In genomic region chr16:3112058-3112880, GRCh38 we compare ENCODE assay signal across 1 cellular context.
TF ChIP-seq lines count a peak whose summit lies in the region.

TSS of gene ZNF205 (plus strand) at chr16:3112586. CDS start at chr16:3113431, 845 bp downstream.

TF ChIP-seq in K562, 482 proteins besides CTCF, POLR2A, EP300 and RAD21 (continued from another document):
- TF ChIP-seq, protein P1, sequence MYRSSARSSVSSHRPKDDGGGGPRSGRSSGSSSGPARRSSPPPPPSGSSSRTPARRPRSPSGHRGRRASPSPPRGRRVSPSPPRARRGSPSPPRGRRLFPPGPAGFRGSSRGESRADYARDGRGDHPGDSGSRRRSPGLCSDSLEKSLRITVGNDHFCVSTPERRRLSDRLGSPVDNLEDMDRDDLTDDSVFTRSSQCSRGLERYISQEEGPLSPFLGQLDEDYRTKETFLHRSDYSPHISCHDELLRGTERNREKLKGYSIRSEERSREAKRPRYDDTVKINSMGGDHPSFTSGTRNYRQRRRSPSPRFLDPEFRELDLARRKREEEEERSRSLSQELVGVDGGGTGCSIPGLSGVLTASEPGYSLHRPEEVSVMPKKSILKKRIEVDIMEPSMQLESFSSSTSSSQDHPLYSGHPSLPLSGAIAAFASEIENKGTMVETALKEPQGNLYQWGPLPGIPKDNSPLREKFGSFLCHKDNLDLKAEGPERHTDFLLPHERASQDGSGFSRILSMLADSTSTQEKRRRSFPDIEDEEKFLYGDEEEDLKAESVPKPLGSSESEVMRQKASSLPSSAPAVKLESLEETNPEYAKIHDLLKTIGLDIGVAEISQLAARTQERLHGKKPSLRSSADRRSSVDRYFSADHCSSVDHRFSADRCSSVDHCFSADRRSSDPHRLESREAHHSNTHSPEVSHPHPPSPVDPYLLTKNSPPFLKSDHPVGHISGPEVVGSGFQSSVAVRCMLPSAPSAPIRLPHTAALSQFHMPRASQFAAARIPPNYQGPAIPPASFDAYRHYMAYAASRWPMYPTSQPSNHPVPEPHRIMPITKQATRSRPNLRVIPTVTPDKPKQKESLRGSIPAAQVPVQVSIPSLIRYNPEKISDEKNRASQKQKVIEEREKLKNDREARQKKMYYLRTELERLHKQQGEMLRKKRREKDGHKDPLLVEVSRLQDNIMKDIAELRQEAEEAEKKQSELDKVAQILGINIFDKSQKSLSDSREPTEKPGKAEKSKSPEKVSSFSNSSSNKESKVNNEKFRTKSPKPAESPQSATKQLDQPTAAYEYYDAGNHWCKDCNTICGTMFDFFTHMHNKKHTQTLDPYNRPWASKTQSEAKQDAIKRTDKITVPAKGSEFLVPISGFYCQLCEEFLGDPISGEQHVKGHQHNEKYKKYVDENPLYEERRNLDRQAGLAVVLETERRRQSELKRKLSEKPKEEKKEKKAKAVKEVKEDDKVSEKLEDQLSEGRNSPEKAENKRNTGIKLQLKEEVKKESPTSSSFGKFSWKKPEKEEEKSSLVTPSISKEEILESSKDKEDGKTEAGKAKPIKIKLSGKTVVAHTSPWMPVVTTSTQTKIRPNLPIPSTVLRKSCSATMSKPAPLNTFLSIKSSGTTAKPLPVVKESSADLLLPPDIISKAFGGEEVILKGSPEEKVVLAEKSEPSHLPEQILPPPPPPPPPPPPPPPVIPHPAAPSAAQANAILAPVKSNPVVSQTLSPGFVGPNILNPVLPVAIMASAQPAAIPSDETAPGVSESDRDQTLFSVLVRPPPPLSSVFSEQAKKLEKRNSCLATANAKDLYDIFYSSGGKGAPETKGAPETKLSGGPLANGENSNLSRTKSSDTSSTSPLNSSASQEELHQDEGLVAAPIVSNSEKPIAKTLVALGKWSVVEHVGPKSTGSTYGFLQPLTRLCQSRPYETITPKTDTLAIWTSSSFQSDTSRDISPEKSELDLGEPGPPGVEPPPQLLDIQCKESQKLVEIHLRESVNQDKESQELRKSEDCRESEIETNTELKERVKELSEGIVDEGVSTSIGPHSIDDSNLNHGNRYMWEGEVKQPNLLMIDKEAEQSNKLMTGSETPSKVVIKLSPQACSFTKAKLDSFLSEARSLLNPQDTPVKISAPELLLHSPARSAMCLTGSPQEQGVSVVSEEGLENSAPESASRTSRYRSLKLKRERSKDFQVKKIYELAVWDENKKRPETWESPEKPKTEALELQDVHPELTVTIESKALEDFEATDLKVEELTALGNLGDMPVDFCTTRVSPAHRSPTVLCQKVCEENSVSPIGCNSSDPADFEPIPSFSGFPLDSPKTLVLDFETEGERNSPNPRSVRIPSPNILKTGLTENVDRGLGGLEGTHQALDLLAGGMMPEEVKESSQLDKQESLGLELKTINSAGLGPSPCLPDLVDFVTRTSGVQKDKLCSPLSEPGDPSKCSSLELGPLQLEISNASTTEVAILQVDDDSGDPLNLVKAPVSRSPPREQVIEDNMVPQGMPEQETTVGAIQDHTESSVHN (IDR thresholded peaks at IDR 0.05; ENCODE audit: borderline replicate concordance in 1 of 2, low read depth in 1 of 2): no peak
- TF ChIP-seq ZNF584 (CRISPR knock-in tag; IDR thresholded peaks at IDR 0.05; ENCODE audit: low read depth) (no peak), SMARCE1 (IDR thresholded peaks at IDR 0.05) (0 out of 2 replicates have a peak, but pooled peaks have one; percentile 16), C11orf30 (IDR thresholded peaks at IDR 0.05; ENCODE audit: low read depth) (peak; percentile 91), NR2C2 (CRISPR knock-in tag; IDR thresholded peaks at IDR 0.05) (no peak), NR2C2 (tag; IDR thresholded peaks at IDR 0.05) (peak; percentile 84), SIN3A (IDR thresholded peaks at IDR 0.05; ENCODE audit: borderline replicate concordance in 2 of 2, control insufficient read depth in 1 of 2, low read depth in 2 of 2, low read length in 2 of 2) (0 out of 4 replicates have a peak, but pooled peaks of 1 of the 2 experiments have one; percentile 70), HDAC1 (IDR thresholded peaks at IDR 0.05) (peak in 1 of 2 experiments; percentile 67; a peak in 1 of 4 replicates), ZFX (CRISPR knock-in tag; IDR thresholded peaks at IDR 0.05) (peak; percentile 38), NR1H2 (CRISPR knock-in tag; IDR thresholded peaks at IDR 0.05) (no peak), CXXC5 (CRISPR knock-in tag; IDR thresholded peaks at IDR 0.05) (no peak), PHF8 (IDR thresholded peaks at IDR 0.05; ENCODE audit: borderline replicate concordance, low read length) (peak; percentile 66; the same call in 1 of the 2 replicates), FOXA3 (CRISPR knock-in tag; conservative IDR thresholded peaks at IDR 0.05 in 1 of 2, IDR thresholded peaks at IDR 0.05 in 1 of 2) (no peak)
- TF ChIP-seq, protein P2, sequence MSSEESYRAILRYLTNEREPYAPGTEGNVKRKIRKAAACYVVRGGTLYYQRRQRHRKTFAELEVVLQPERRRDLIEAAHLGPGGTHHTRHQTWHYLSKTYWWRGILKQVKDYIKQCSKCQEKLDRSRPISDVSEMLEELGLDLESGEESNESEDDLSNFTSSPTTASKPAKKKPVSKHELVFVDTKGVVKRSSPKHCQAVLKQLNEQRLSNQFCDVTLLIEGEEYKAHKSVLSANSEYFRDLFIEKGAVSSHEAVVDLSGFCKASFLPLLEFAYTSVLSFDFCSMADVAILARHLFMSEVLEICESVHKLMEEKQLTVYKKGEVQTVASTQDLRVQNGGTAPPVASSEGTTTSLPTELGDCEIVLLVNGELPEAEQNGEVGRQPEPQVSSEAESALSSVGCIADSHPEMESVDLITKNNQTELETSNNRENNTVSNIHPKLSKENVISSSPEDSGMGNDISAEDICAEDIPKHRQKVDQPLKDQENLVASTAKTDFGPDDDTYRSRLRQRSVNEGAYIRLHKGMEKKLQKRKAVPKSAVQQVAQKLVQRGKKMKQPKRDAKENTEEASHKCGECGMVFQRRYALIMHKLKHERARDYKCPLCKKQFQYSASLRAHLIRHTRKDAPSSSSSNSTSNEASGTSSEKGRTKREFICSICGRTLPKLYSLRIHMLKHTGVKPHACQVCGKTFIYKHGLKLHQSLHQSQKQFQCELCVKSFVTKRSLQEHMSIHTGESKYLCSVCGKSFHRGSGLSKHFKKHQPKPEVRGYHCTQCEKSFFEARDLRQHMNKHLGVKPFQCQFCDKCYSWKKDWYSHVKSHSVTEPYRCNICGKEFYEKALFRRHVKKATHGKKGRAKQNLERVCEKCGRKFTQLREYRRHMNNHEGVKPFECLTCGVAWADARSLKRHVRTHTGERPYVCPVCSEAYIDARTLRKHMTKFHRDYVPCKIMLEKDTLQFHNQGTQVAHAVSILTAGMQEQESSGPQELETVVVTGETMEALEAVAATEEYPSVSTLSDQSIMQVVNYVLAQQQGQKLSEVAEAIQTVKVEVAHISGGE (CRISPR knock-in tag; IDR thresholded peaks at IDR 0.05): peak; percentile 93 to 100 (median 98)
- TF ChIP-seq, protein P3, sequence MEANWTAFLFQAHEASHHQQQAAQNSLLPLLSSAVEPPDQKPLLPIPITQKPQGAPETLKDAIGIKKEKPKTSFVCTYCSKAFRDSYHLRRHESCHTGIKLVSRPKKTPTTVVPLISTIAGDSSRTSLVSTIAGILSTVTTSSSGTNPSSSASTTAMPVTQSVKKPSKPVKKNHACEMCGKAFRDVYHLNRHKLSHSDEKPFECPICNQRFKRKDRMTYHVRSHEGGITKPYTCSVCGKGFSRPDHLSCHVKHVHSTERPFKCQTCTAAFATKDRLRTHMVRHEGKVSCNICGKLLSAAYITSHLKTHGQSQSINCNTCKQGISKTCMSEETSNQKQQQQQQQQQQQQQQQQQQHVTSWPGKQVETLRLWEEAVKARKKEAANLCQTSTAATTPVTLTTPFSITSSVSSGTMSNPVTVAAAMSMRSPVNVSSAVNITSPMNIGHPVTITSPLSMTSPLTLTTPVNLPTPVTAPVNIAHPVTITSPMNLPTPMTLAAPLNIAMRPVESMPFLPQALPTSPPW (CRISPR knock-in tag; IDR thresholded peaks at IDR 0.05): peak; percentile 87
- TF ChIP-seq, protein P4, sequence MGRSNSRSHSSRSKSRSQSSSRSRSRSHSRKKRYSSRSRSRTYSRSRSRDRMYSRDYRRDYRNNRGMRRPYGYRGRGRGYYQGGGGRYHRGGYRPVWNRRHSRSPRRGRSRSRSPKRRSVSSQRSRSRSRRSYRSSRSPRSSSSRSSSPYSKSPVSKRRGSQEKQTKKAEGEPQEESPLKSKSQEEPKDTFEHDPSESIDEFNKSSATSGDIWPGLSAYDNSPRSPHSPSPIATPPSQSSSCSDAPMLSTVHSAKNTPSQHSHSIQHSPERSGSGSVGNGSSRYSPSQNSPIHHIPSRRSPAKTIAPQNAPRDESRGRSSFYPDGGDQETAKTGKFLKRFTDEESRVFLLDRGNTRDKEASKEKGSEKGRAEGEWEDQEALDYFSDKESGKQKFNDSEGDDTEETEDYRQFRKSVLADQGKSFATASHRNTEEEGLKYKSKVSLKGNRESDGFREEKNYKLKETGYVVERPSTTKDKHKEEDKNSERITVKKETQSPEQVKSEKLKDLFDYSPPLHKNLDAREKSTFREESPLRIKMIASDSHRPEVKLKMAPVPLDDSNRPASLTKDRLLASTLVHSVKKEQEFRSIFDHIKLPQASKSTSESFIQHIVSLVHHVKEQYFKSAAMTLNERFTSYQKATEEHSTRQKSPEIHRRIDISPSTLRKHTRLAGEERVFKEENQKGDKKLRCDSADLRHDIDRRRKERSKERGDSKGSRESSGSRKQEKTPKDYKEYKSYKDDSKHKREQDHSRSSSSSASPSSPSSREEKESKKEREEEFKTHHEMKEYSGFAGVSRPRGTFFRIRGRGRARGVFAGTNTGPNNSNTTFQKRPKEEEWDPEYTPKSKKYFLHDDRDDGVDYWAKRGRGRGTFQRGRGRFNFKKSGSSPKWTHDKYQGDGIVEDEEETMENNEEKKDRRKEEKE (IDR thresholded peaks at IDR 0.05; ENCODE audit: borderline replicate concordance in 1 of 2, control insufficient read depth in 1 of 2, low read depth in 2 of 2, low read length in 1 of 2): peak in 1 of 2 experiments; percentile 49; a peak in 1 of 4 replicates
